ENCODE assay signal across 12 cellular contexts in the genomic region with DNA sequence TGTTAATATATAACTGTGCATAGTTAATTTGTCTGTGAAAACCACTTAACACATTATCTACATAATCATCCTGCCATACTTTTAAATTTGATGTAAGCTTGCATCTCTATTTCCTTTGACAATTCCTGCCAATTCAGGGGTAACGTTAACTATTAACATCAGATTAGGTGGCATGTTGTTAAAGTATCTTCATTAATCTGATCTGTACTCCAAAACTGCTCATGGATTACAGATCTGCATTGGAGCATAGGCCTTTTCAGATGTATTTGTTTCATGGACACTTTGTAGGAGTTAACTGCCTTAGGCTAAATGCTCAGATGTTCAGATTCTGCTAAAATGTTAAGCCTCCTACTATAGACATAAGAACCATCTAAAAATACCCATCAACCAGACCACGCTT. TPM values are rescaled to one million over a fixed set of nuclear protein-coding genes. Genes with fewer than 3 reads are reported as not detected.
DNase-seq lines count a peak whose midpoint lies in the region; ATAC-seq and TF ChIP-seq lines count a peak whose summit lies in the region.
"Had no signal": no experiment of that assay in that cellular context is flagged by ENCODE, and none has a peak within 500 bp of the region (broad histone marks: within the 10 kb centered on the region; RNA-seq: fewer than 3 reads in every experiment).

No MANE protein-coding gene starts in this region.

- H3K27ac ChIP-seq in epithelial cell of prostate, result peak overlapping the region; percentile 90
- H3K27ac ChIP-seq: vagina had no signal

- H3K4me3 Mint-ChIP-seq in activated T-cell treated with anti-CD3 and anti-CD28 coated beads, Interleukin-2, amount 50 U/mL, for 72 hours, result peak overlapping the region; percentile 94 to 97
- peak overlapping the region; percentile 47 for H3K4me3 Mint-ChIP-seq in stimulated activated memory B cell treated with anti-CD40 and anti-IgM and Interleukin-4, amounts not matched to agents 10 μg/mL and 1 μg/mL and 100 μg/mL, for 72 hours
- H3K4me3 Mint-ChIP-seq: dendritic cell treated with granulocyte-macrophage colony-stimulating factor and Interleukin-4, amounts not matched to agents 40 ng/mL and 50 ng/mL, for 4 days had no signal

- peaks cover 57% of the 10 kb centered on the region for H3K4me1 Mint-ChIP-seq in activated T-cell treated with anti-CD3 and anti-CD28 coated beads, Interleukin-2, amount 50 U/mL, for 72 hours (ENCODE audit: low read depth)
- H3K4me1 Mint-ChIP-seq in stimulated activated memory B cell treated with anti-CD40 and anti-IgM and Interleukin-4, amounts not matched to agents 10 μg/mL and 1 μg/mL and 100 μg/mL, for 72 hours, result peaks cover 51% of the 10 kb centered on the region

- no peaks in the 10 kb centered on the region for H3K27me3 Mint-ChIP-seq in activated T-cell treated with anti-CD3 and anti-CD28 coated beads, Interleukin-2, amount 50 U/mL, for 72 hours (ENCODE audit: low read depth)
- no peaks in the 10 kb centered on the region for H3K27me3 Mint-ChIP-seq in stimulated activated memory B cell treated with anti-CD40 and anti-IgM and Interleukin-4, amounts not matched to agents 10 μg/mL and 1 μg/mL and 100 μg/mL, for 72 hours
- H3K27me3 Mint-ChIP-seq: dendritic cell treated with granulocyte-macrophage colony-stimulating factor and Interleukin-4, amounts not matched to agents 40 ng/mL and 50 ng/mL, for 4 days had no signal

- no peaks in the 10 kb centered on the region for H3K9me3 Mint-ChIP-seq in activated T-cell treated with anti-CD3 and anti-CD28 coated beads, Interleukin-2, amount 50 U/mL, for 72 hours
- H3K9me3 Mint-ChIP-seq in stimulated activated memory B cell treated with anti-CD40 and anti-IgM and Interleukin-4, amounts not matched to agents 10 μg/mL and 1 μg/mL and 100 μg/mL, for 72 hours, result no peaks in the 10 kb centered on the region
- H3K9me3 Mint-ChIP-seq: dendritic cell treated with granulocyte-macrophage colony-stimulating factor and Interleukin-4, amounts not matched to agents 40 ng/mL and 50 ng/mL, for 4 days had no signal

- no peak for DNase-seq in activated T-cell treated with anti-CD3 and anti-CD28 coated beads, Interleukin-2, amount 50 U/mL, for 72 hours
- DNase-seq in activated T-cell treated with anti-CD3 and anti-CD28 coated beads, Interleukin-2, amount 50 U/mL, for 48 hours, result no peak
- no peak for DNase-seq in epithelial cell of prostate (ENCODE audit: low read depth, low spot score)
- DNase-seq in LoVo (ENCODE audit: low spot score), result no peak
- DNase-seq: activated CD4-positive, alpha-beta T cell treated with anti-CD3 and anti-CD28 coated beads, Interleukin-2, amount 50 U/mL, for 4 hours; NCI-H1417 treated with DMSO at 0.1 percent for 48 hours had no signal

- peaks cover 32 to 55% of the 10 kb centered on the region in 2 donors for H3K36me3 Mint-ChIP-seq in activated T-cell treated with anti-CD3 and anti-CD28 coated beads, Interleukin-2, amount 50 U/mL, for 72 hours (ENCODE audit: insufficient read depth in 2 of 2)
- H3K36me3 Mint-ChIP-seq in stimulated activated memory B cell treated with anti-CD40 and anti-IgM and Interleukin-4, amounts not matched to agents 10 μg/mL and 1 μg/mL and 100 μg/mL, for 72 hours, result peaks cover 75% of the 10 kb centered on the region

- peak overlapping the region; percentile 99 for H3K27ac Mint-ChIP-seq in activated T-cell treated with anti-CD3 and anti-CD28 coated beads, Interleukin-2, amount 50 U/mL, for 72 hours
- peak overlapping the region; percentile 93 for H3K27ac Mint-ChIP-seq in stimulated activated memory B cell treated with anti-CD40 and anti-IgM and Interleukin-4, amounts not matched to agents 10 μg/mL and 1 μg/mL and 100 μg/mL, for 72 hours
- H3K27ac Mint-ChIP-seq: dendritic cell treated with granulocyte-macrophage colony-stimulating factor and Interleukin-4, amounts not matched to agents 40 ng/mL and 50 ng/mL, for 4 days had no signal

- ATAC-seq in activated T-cell treated with anti-CD3 and anti-CD28 coated beads, Interleukin-2, amount 50 U/mL, for 72 hours (replicated peaks in 1 of 2), result no peak
- ATAC-seq in stimulated activated memory B cell treated with anti-CD40 and anti-IgM and Interleukin-4, amounts not matched to agents 10 μg/mL and 1 μg/mL and 100 μg/mL, for 72 hours, result no peak
- no peak for ATAC-seq in HG03175 (IDR thresholded peaks at IDR 0.05; ENCODE audit: unreplicated experiment)
- ATAC-seq in GM21367 (IDR thresholded peaks at IDR 0.05; ENCODE audit: unreplicated experiment), result no peak

TF ChIP-seq in PFSK-1, 5 proteins besides CTCF, POLR2A, EP300 and RAD21:
- TF ChIP-seq POLR2AphosphoS5 (IDR thresholded peaks at IDR 0.05; ENCODE audit: low read depth, low read length) (peak; percentile 33; the same call in 1 of the 2 replicates), TAF1 (IDR thresholded peaks at IDR 0.05; ENCODE audit: borderline replicate concordance, insufficient read depth, low read length) (no peak)

RNA-seq across cellular contexts. Expression of a gene that starts 3.1 kb away (rescaled TPM):
- 1,000 to 10,000 TPM; 3,558 to 3,563 TPM for total RNA-seq in activated T-cell treated with anti-CD3 and anti-CD28 coated beads, Interleukin-2, amount 50 U/mL, for 72 hours
- polyA plus RNA-seq in PFSK-1 (2012; ENCODE audit: insufficient read length, low read depth), result 3,663 TPM

RNA-seq across cellular contexts. Expression of a gene that starts 31.9 kb away (rescaled TPM):
- total RNA-seq in activated T-cell treated with anti-CD3 and anti-CD28 coated beads, Interleukin-2, amount 50 U/mL, for 72 hours, result 1 to 10 TPM; 2.4 to 2.8 TPM
- polyA plus RNA-seq in PFSK-1 (2012; ENCODE audit: insufficient read length, low read depth), result 1.1 TPM
